9 cellular contexts compared by ENCODE assay signal in genomic region chr5:181248277-181248676, GRCh38. TPM values are rescaled to one million over a fixed set of nuclear protein-coding genes. Genes with fewer than 3 reads are reported as not detected.
DNase-seq lines count a peak whose midpoint lies in the region; ATAC-seq, FAIRE-seq and TF ChIP-seq lines count a peak whose summit lies in the region.
"Had no signal": no experiment of that assay in that cellular context is flagged by ENCODE, and none has a peak within 500 bp of the region (broad histone marks: within the 10 kb centered on the region; RNA-seq: fewer than 3 reads in every experiment).

No MANE protein-coding gene starts in this region.

- no peaks in the 10 kb centered on the region; a peak in 1 of 5 replicates for H3K27me3 ChIP-seq in HepG2 (ENCODE audit: control insufficient read depth in 1 of 2, insufficient read depth in 2 of 2, low read length in 2 of 2)
- no peaks in the 10 kb centered on the region for H3K27me3 ChIP-seq in thoracic aorta (replicated peaks; ENCODE audit: insufficient read depth)

- peak overlapping the region; percentile 98 for H3K4me3 Mint-ChIP-seq in activated CD4-positive, alpha-beta T cell treated with anti-CD3 and anti-CD28 coated beads, Interleukin-2, amount 10 ng/mL, durations not matched to agents 24 days and 14 days

- ATAC-seq in HepG2 (no peak), thoracic aorta (ENCODE audit: insufficient number of reproducible peaks, low FRiP score, low read depth) (no peak), HG02642 (IDR thresholded peaks at IDR 0.05; ENCODE audit: poor library complexity, unreplicated experiment) (no peak), GM18519 (IDR thresholded peaks at IDR 0.05; ENCODE audit: low FRiP score, unreplicated experiment) (no peak)

- peak overlapping the region; percentile 60 to 94 (median 91) for H3K4me3 ChIP-seq in HepG2 (replicated peaks in 1 of 3; ENCODE audit: insufficient read depth in 1 of 3, low read depth in 2 of 3, low read length in 3 of 3)
- H3K4me3 ChIP-seq in thoracic aorta: peak overlapping the region; percentile 76

- no peak for FAIRE-seq in HepG2 (lab: Jason Lieb, UNC)
- FAIRE-seq: TTC549 had no signal

- TF ChIP-seq POLR2A in HepG2 (IDR thresholded peaks at IDR 0.05; ENCODE audit: insufficient read depth in 1 of 2, low read depth in 2 of 2, low read length in 2 of 2): no peak

- no peak for TF ChIP-seq RAD21 in HepG2 (CRISPR knock-in tag; IDR thresholded peaks at IDR 0.05)

- CTCF ChIA-PET in HepG2 (lab: Yijun Ruan, JAX; ENCODE audit: low intra/inter-chr PET ratio, low total read pairs): no interaction called here

- H3K36me3 Mint-ChIP-seq in activated CD4-positive, alpha-beta T cell treated with anti-CD3 and anti-CD28 coated beads, Interleukin-2, amount 10 ng/mL, durations not matched to agents 24 days and 14 days (ENCODE audit: low read depth): peaks cover 35% of the 10 kb centered on the region

- POLR2A ChIA-PET in HepG2 (lab: Yijun Ruan, JAX): interaction anchor here (7.1 to 7.5 kb wide), 2 partner anchors 12 to 15 kb away, joined by 41 to 102 read pairs; partner anchors contain the start of gene TRIM52

- peaks cover 49% of the 10 kb centered on the region for H3K4me1 ChIP-seq in HepG2 (ENCODE audit: insufficient read depth, low read length)
- peaks cover 24 to 72% of the 10 kb centered on the region in 2 donors for H3K4me1 ChIP-seq in thoracic aorta (ENCODE audit: control insufficient read depth in 1 of 2, low read depth in 2 of 2)

- H3K36me3 ChIP-seq in HepG2 (replicated peaks in 1 of 2; ENCODE audit: control insufficient read depth in 1 of 2, insufficient read depth in 2 of 2, low read length in 2 of 2) (peaks cover 0 to 7% of the 10 kb centered on the region in 2 experiments; a peak in 1 of 5 replicates), thoracic aorta (no peaks in the 10 kb centered on the region)

- TF ChIP-seq EP300 in HepG2 (IDR thresholded peaks at IDR 0.05; ENCODE audit: low read depth in 2 of 2, low read length in 2 of 2): no peak
- TF ChIP-seq EP300 in HepG2 (CRISPR knock-in tag; IDR thresholded peaks at IDR 0.05; ENCODE audit: borderline replicate concordance): no peak

- WGBS in HepG2 (ENCODE audit: low lambda C conversion rate): 53% methylated on average over 3 of the region's 4 CpGs

- no peaks in the 10 kb centered on the region for H3K9me3 ChIP-seq in HepG2 (ENCODE audit: low read length)
- H3K9me3 ChIP-seq in thoracic aorta: no peaks in the 10 kb centered on the region

- H3K4me1 Mint-ChIP-seq in activated CD4-positive, alpha-beta T cell treated with anti-CD3 and anti-CD28 coated beads, Interleukin-2, amount 10 ng/mL, durations not matched to agents 24 days and 14 days: peaks cover 55% of the 10 kb centered on the region

- peaks cover 78% of the 10 kb centered on the region for H3K79me2 ChIP-seq in HepG2 (ENCODE audit: insufficient read depth, low read length)

- intact Hi-C loops in activated CD4-positive, alpha-beta T cell treated with anti-CD3 and anti-CD28 coated beads, Interleukin-2, amount 10 ng/mL, durations not matched to agents 24 days and 14 days (cut with micrococcal nuclease): no loop called here
- intact Hi-C loops in HepG2 (cut with micrococcal nuclease; ENCODE audit: unreplicated experiment): no loop called here

- peak overlapping the region; percentile 96 for H3K4me2 ChIP-seq in HepG2 (ENCODE audit: low read depth, low read length)

- BruUV-seq in HepG2 (replicated peaks; lab: Mats Ljungman, UMichigan): no TSS peak

- TF ChIP-seq CTCF in HepG2 (CRISPR knock-in tag; IDR thresholded peaks at IDR 0.05): no peak
- no peak for TF ChIP-seq CTCF in thoracic aorta (IDR thresholded peaks at IDR 0.05)

- in situ Hi-C loops in HepG2 (cut with HindIII; ENCODE audit: extremely low pct_ligation_motif_present, low pct_unique_long_range_greater_than_20kb): no loop called here

- peak overlapping the region; percentile 74 for H3K27ac ChIP-seq in angular gyrus (ENCODE audit: low read depth, low read length)
- H3K27ac ChIP-seq in HepG2 (ENCODE audit: extremely low read length, insufficient read depth, low read length): peak overlapping the region; percentile 38
- peak overlapping the region; percentile 68 to 99 for H3K27ac ChIP-seq in thoracic aorta

- peaks cover 29% of the 10 kb centered on the region for H4K20me1 ChIP-seq in HepG2 (ENCODE audit: insufficient read depth, low read length)

- peak overlapping the region; percentile 89 for H3K27ac Mint-ChIP-seq in activated CD4-positive, alpha-beta T cell treated with anti-CD3 and anti-CD28 coated beads, Interleukin-2, amount 10 ng/mL, durations not matched to agents 24 days and 14 days

- H3K9me3 Mint-ChIP-seq in activated CD4-positive, alpha-beta T cell treated with anti-CD3 and anti-CD28 coated beads, Interleukin-2, amount 10 ng/mL, durations not matched to agents 24 days and 14 days: no peaks in the 10 kb centered on the region

- DNase-seq in activated CD4-positive, alpha-beta T cell treated with anti-CD3 and anti-CD28 coated beads, Interleukin-2, amount 10 ng/mL, durations not matched to agents 24 days and 14 days: no peak
- DNase-seq in activated CD4-positive, alpha-beta T cell treated with anti-CD3 and anti-CD28 coated beads for 4 hours: no peak
- no peak for DNase-seq in HepG2 (ENCODE audit: low spot score)
- no peak for DNase-seq in thoracic aorta (ENCODE audit: low spot score)
- DNase-seq in EL: no peak

- peak overlapping the region; percentile 74 for H3K9ac ChIP-seq in HepG2 (ENCODE audit: insufficient read depth, low read depth, low read length)

- no peaks in the 10 kb centered on the region for H3K27me3 Mint-ChIP-seq in activated CD4-positive, alpha-beta T cell treated with anti-CD3 and anti-CD28 coated beads, Interleukin-2, amount 10 ng/mL, durations not matched to agents 24 days and 14 days

- H2AFZ ChIP-seq in HepG2 (ENCODE audit: low read length): no peak overlapping the region

RNA-seq across cellular contexts. Expression of gene RACK1, which starts 4.6 kb away (rescaled TPM):
- total RNA-seq in activated CD4-positive, alpha-beta T cell treated with anti-CD3 and anti-CD28 coated beads, Interleukin-2, amount 10 ng/mL, durations not matched to agents 24 days and 14 days: 2,172 and 2,196 TPM in 2 replicates
- total RNA-seq in HepG2 (2016; rRNA removed; fragmentation: Illumina TruSeq; extraction: Trizol) (2,514 and 3,226 TPM in 2 replicates), thoracic aorta (1,000 to 10,000 TPM; 1,534 to 1,629 TPM)
- total RNA-seq in HepG2 (2016; cell fraction: cytosol; rRNA removed; fragmentation: Illumina TruSeq; extraction: Trizol; ENCODE audit: low read depth): 4,063 and 4,402 TPM in 2 replicates
- total RNA-seq in HepG2 (2016; cell fraction: insoluble cytoplasmic fraction; rRNA removed; fragmentation: Illumina TruSeq; extraction: Trizol): 2,554 and 3,310 TPM in 2 replicates
- total RNA-seq in HepG2 (2016; cell fraction: membrane; rRNA removed; fragmentation: Illumina TruSeq; extraction: Trizol): 5,165 and 5,275 TPM in 2 replicates
- total RNA-seq in HepG2 (2016; cell fraction: nucleus; rRNA removed; fragmentation: Illumina TruSeq; extraction: Trizol): 943 and 1,018 TPM in 2 replicates
- polyA plus RNA-seq in HepG2 (2011; rRNA removed): 6,141 and 6,693 TPM in 2 replicates
- polyA plus RNA-seq in HepG2 (2011; cell fraction: cytosol; rRNA removed): 6,517 and 7,296 TPM in 2 replicates
- polyA plus RNA-seq in HepG2 (2011; cell fraction: nucleus; rRNA removed): 2,166 and 2,467 TPM in 2 replicates
- polyA plus RNA-seq in HepG2 (2012): 4,104 and 4,114 TPM in 2 replicates
- 3,699 and 3,997 TPM in 2 replicates for polyA plus RNA-seq in HepG2 (2016; cell fraction: cytosol; fragmentation: Illumina TruSeq; extraction: Trizol; ENCODE audit: low read depth)
- polyA plus RNA-seq in HepG2 (2016; cell fraction: insoluble cytoplasmic fraction; fragmentation: Illumina TruSeq; extraction: Trizol; ENCODE audit: low read depth): 3,545 and 3,580 TPM in 2 replicates
- 4,862 and 5,343 TPM in 2 replicates for polyA plus RNA-seq in HepG2 (2016; cell fraction: membrane; fragmentation: Illumina TruSeq; extraction: Trizol; ENCODE audit: low read depth)
- polyA plus RNA-seq in HepG2 (2016; cell fraction: nucleus; fragmentation: Illumina TruSeq; extraction: Trizol; ENCODE audit: insufficient read depth, low read depth): 1,515 and 1,598 TPM in 2 replicates
- 10,364 and 11,951 TPM in 2 replicates for polyA minus RNA-seq in HepG2 (2011; rRNA and poly(A)+ RNA removed; ENCODE audit: low replicate concordance)
- 2,548 and 2,636 TPM in 2 replicates for polyA minus RNA-seq in HepG2 (2011; cell fraction: cytosol; rRNA and poly(A)+ RNA removed)
- 1,064 and 1,481 TPM in 2 replicates for polyA minus RNA-seq in HepG2 (2011; cell fraction: nucleus; rRNA and poly(A)+ RNA removed)

RNA-seq across cellular contexts. Expression of gene TRIM52, which starts 12.7 kb away (rescaled TPM):
- 15.7 and 16.8 TPM in 2 replicates for total RNA-seq in activated CD4-positive, alpha-beta T cell treated with anti-CD3 and anti-CD28 coated beads, Interleukin-2, amount 10 ng/mL, durations not matched to agents 24 days and 14 days
- total RNA-seq in HepG2 (2016; rRNA removed; fragmentation: Illumina TruSeq; extraction: Trizol) (5.7 and 7.2 TPM in 2 replicates), thoracic aorta (10 to 100 TPM; 13.1 to 15.9 TPM)
- total RNA-seq in HepG2 (2016; cell fraction: cytosol; rRNA removed; fragmentation: Illumina TruSeq; extraction: Trizol; ENCODE audit: low read depth): 0.20 and 0.44 TPM in 2 replicates
- 5.4 and 6.0 TPM in 2 replicates for total RNA-seq in HepG2 (2016; cell fraction: insoluble cytoplasmic fraction; rRNA removed; fragmentation: Illumina TruSeq; extraction: Trizol)
- 2.1 and 2.2 TPM in 2 replicates for total RNA-seq in HepG2 (2016; cell fraction: membrane; rRNA removed; fragmentation: Illumina TruSeq; extraction: Trizol)
- total RNA-seq in HepG2 (2016; cell fraction: nucleus; rRNA removed; fragmentation: Illumina TruSeq; extraction: Trizol): 10.3 and 12.8 TPM in 2 replicates
- polyA plus RNA-seq in HepG2 (2011; rRNA removed): 11.6 and 11.7 TPM in 2 replicates
- polyA plus RNA-seq in HepG2 (2011; cell fraction: cytosol; rRNA removed): 4.4 and 5.3 TPM in 2 replicates
- polyA plus RNA-seq in HepG2 (2011; cell fraction: nucleus; rRNA removed): 16.4 and 22.4 TPM in 2 replicates
- 9.0 and 15.2 TPM in 2 replicates for polyA plus RNA-seq in HepG2 (2012)
- polyA plus RNA-seq in HepG2 (2016; cell fraction: cytosol; fragmentation: Illumina TruSeq; extraction: Trizol; ENCODE audit: low read depth): 0.20 and 0.26 TPM in 2 replicates
- 5.4 and 5.6 TPM in 2 replicates for polyA plus RNA-seq in HepG2 (2016; cell fraction: insoluble cytoplasmic fraction; fragmentation: Illumina TruSeq; extraction: Trizol; ENCODE audit: low read depth)
- polyA plus RNA-seq in HepG2 (2016; cell fraction: membrane; fragmentation: Illumina TruSeq; extraction: Trizol; ENCODE audit: low read depth): 0.95 and 1.1 TPM in 2 replicates
- polyA plus RNA-seq in HepG2 (2016; cell fraction: nucleus; fragmentation: Illumina TruSeq; extraction: Trizol; ENCODE audit: insufficient read depth, low read depth): 27.9 and 33.0 TPM in 2 replicates
- polyA minus RNA-seq in HepG2 (2011; rRNA and poly(A)+ RNA removed; ENCODE audit: low replicate concordance): 9.3 and 15.7 TPM in 2 replicates
- 2.7 and 3.2 TPM in 2 replicates for polyA minus RNA-seq in HepG2 (2011; cell fraction: cytosol; rRNA and poly(A)+ RNA removed)
- polyA minus RNA-seq in HepG2 (2011; cell fraction: nucleus; rRNA and poly(A)+ RNA removed): 22.7 and 24.9 TPM in 2 replicates

RNA-seq across cellular contexts. Expression of gene TRIM41, which starts 25.2 kb away (rescaled TPM):
- total RNA-seq in activated CD4-positive, alpha-beta T cell treated with anti-CD3 and anti-CD28 coated beads, Interleukin-2, amount 10 ng/mL, durations not matched to agents 24 days and 14 days: 31.6 and 35.2 TPM in 2 replicates
- total RNA-seq in HepG2 (2016; rRNA removed; fragmentation: Illumina TruSeq; extraction: Trizol) (10.9 and 16.7 TPM in 2 replicates), thoracic aorta (10 to 100 TPM; 12.2 to 12.4 TPM)
- 3.4 and 3.6 TPM in 2 replicates for total RNA-seq in HepG2 (2016; cell fraction: cytosol; rRNA removed; fragmentation: Illumina TruSeq; extraction: Trizol; ENCODE audit: low read depth)
- total RNA-seq in HepG2 (2016; cell fraction: insoluble cytoplasmic fraction; rRNA removed; fragmentation: Illumina TruSeq; extraction: Trizol): 12.4 and 16.7 TPM in 2 replicates
- 9.1 and 9.7 TPM in 2 replicates for total RNA-seq in HepG2 (2016; cell fraction: membrane; rRNA removed; fragmentation: Illumina TruSeq; extraction: Trizol)
- 11.4 and 13.1 TPM in 2 replicates for total RNA-seq in HepG2 (2016; cell fraction: nucleus; rRNA removed; fragmentation: Illumina TruSeq; extraction: Trizol)
- polyA plus RNA-seq in HepG2 (2011; rRNA removed): 10.2 and 10.9 TPM in 2 replicates
- 5.4 and 6.4 TPM in 2 replicates for polyA plus RNA-seq in HepG2 (2011; cell fraction: cytosol; rRNA removed)
- 66.0 and 81.3 TPM in 2 replicates for polyA plus RNA-seq in HepG2 (2011; cell fraction: nucleus; rRNA removed)
- polyA plus RNA-seq in HepG2 (2012): 10.5 and 10.9 TPM in 2 replicates
- 2.6 and 3.0 TPM in 2 replicates for polyA plus RNA-seq in HepG2 (2016; cell fraction: cytosol; fragmentation: Illumina TruSeq; extraction: Trizol; ENCODE audit: low read depth)
- polyA plus RNA-seq in HepG2 (2016; cell fraction: insoluble cytoplasmic fraction; fragmentation: Illumina TruSeq; extraction: Trizol; ENCODE audit: low read depth): 15.2 and 16.5 TPM in 2 replicates
- 7.8 and 8.3 TPM in 2 replicates for polyA plus RNA-seq in HepG2 (2016; cell fraction: membrane; fragmentation: Illumina TruSeq; extraction: Trizol; ENCODE audit: low read depth)
- polyA plus RNA-seq in HepG2 (2016; cell fraction: nucleus; fragmentation: Illumina TruSeq; extraction: Trizol; ENCODE audit: insufficient read depth, low read depth): 28.6 and 33.8 TPM in 2 replicates
- polyA minus RNA-seq in HepG2 (2011; rRNA and poly(A)+ RNA removed; ENCODE audit: low replicate concordance): 7.5 and 14.8 TPM in 2 replicates
- polyA minus RNA-seq in HepG2 (2011; cell fraction: cytosol; rRNA and poly(A)+ RNA removed): 3.3 and 3.7 TPM in 2 replicates
- 17.4 and 18.8 TPM in 2 replicates for polyA minus RNA-seq in HepG2 (2011; cell fraction: nucleus; rRNA and poly(A)+ RNA removed)

RNA-seq across cellular contexts. Expression of gene TRIM7, which starts 43.3 kb away (rescaled TPM):
- 2.7 TPM in 2 replicates for total RNA-seq in activated CD4-positive, alpha-beta T cell treated with anti-CD3 and anti-CD28 coated beads, Interleukin-2, amount 10 ng/mL, durations not matched to agents 24 days and 14 days
- not detected in 2 replicates for total RNA-seq in HepG2 (2016; rRNA removed; fragmentation: Illumina TruSeq; extraction: Trizol)
- not detected in 2 replicates for total RNA-seq in HepG2 (2016; cell fraction: cytosol; rRNA removed; fragmentation: Illumina TruSeq; extraction: Trizol; ENCODE audit: low read depth)
- total RNA-seq in HepG2 (2016; cell fraction: insoluble cytoplasmic fraction; rRNA removed; fragmentation: Illumina TruSeq; extraction: Trizol): not detected in 2 replicates
- not detected in 2 replicates for total RNA-seq in HepG2 (2016; cell fraction: membrane; rRNA removed; fragmentation: Illumina TruSeq; extraction: Trizol)
- total RNA-seq in HepG2 (2016; cell fraction: nucleus; rRNA removed; fragmentation: Illumina TruSeq; extraction: Trizol): not detected in 2 replicates
- polyA plus RNA-seq in HepG2 (2011; rRNA removed): 0.10 and 0.13 TPM in 2 replicates
- 0.11 and 0.13 TPM in 2 replicates for polyA plus RNA-seq in HepG2 (2011; cell fraction: cytosol; rRNA removed)
- 0.16 and 0.29 TPM in 2 replicates for polyA plus RNA-seq in HepG2 (2011; cell fraction: nucleus; rRNA removed)
- 0.13 TPM in 1 of 2 replicates, not detected in the other for polyA plus RNA-seq in HepG2 (2012)
- polyA plus RNA-seq in HepG2 (2016; cell fraction: cytosol; fragmentation: Illumina TruSeq; extraction: Trizol; ENCODE audit: low read depth): not detected in 2 replicates
- not detected in 2 replicates for polyA plus RNA-seq in HepG2 (2016; cell fraction: insoluble cytoplasmic fraction; fragmentation: Illumina TruSeq; extraction: Trizol; ENCODE audit: low read depth)
- 0.23 TPM in 1 of 2 replicates, not detected in the other for polyA plus RNA-seq in HepG2 (2016; cell fraction: membrane; fragmentation: Illumina TruSeq; extraction: Trizol; ENCODE audit: low read depth)
- not detected in 2 replicates for polyA plus RNA-seq in HepG2 (2016; cell fraction: nucleus; fragmentation: Illumina TruSeq; extraction: Trizol; ENCODE audit: insufficient read depth, low read depth)
- polyA minus RNA-seq in HepG2 (2011; rRNA and poly(A)+ RNA removed; ENCODE audit: low replicate concordance): 10.8 TPM in 1 of 2 replicates, not detected in the other
- 0.88 TPM in 1 of 2 replicates, not detected in the other for polyA minus RNA-seq in HepG2 (2011; cell fraction: cytosol; rRNA and poly(A)+ RNA removed)
- polyA minus RNA-seq in HepG2 (2011; cell fraction: nucleus; rRNA and poly(A)+ RNA removed): 1.2 TPM in 1 of 2 replicates, not detected in the other
- 10 to 100 TPM; 11.4 to 14.7 TPM for total RNA-seq in thoracic aorta
